9 cellular contexts compared by ENCODE assay signal in the genomic region with DNA sequence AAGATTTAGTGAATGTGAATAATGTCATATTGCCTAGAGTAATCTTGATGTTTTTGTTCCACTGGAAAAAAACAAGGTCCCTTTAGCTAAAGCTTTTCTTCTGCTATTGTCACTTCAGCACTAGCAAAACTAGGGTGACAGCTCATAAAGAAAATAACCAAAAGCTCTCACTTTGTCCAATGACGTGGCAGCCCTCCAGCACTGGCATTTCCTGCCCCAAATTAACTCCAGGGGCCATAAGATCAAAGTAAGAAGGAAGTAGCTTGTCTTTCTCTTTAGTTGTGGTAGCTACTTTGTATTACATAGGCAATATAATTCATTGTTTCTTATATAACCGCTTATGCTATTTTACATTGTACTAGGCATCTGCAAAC. TPM values are rescaled to one million over a fixed set of nuclear protein-coding genes. Genes with fewer than 3 reads are reported as not detected.
DNase-seq lines count a peak whose midpoint lies in the region; ATAC-seq and TF ChIP-seq lines count a peak whose summit lies in the region.
"Had no signal": no experiment of that assay in that cellular context is flagged by ENCODE, and none has a peak within 500 bp of the region (broad histone marks: within the 10 kb centered on the region; RNA-seq: fewer than 3 reads in every experiment).

No MANE protein-coding gene starts in this region.

- H3K9me3 Mint-ChIP-seq in activated T-helper 2 cell treated with anti-CD3 and anti-CD28 coated beads, Interferon-gamma antibody, Interleukin-2, Interleukin-4, amounts not matched to agents 10 μg/mL and 5 μg/mL and 100 μg/mL, durations not matched to agents 14 hours and 24 hours and 36 hours = no peaks in the 10 kb centered on the region

- TF ChIP-seq CTCF in Panc1 (IDR thresholded peaks at IDR 0.05) = no peak

- 38% methylated on average over 2 of the region's 2 CpGs for WGBS in right cardiac atrium

- H3K27ac ChIP-seq in Panc1 (ENCODE audit: low read length) (no peak overlapping the region), right cardiac atrium (ENCODE audit: low read length) (no peak overlapping the region)
- H3K27ac ChIP-seq: cardiac muscle cell had no signal

- CTCF ChIA-PET in Panc1 (lab: Charles Lee) = no interaction called here

- H3K27ac Mint-ChIP-seq in activated T-helper 2 cell treated with anti-CD3 and anti-CD28 coated beads, Interferon-gamma antibody, Interleukin-2, Interleukin-4, amounts not matched to agents 10 μg/mL and 5 μg/mL and 100 μg/mL, durations not matched to agents 14 hours and 24 hours and 36 hours = peak overlapping the region; percentile 93

- H3K27me3 ChIP-seq in Panc1 (ENCODE audit: control insufficient read depth, insufficient read depth, low read length) = no peaks in the 10 kb centered on the region
- H3K27me3 ChIP-seq in right cardiac atrium (ENCODE audit: control insufficient read depth, insufficient read depth) = no peaks in the 10 kb centered on the region
- H3K27me3 ChIP-seq: cardiac muscle cell had no signal

- POLR2A ChIA-PET in Panc1 (lab: Charles Lee) = no interaction called here

- intact Hi-C loops in Panc1 (cut with micrococcal nuclease; ENCODE audit: unreplicated experiment) (no loop called here), right cardiac atrium (cut with DNase I) (no loop called here)
- intact Hi-C loops in activated T-helper 2 cell treated with anti-CD3 and anti-CD28 coated beads, Interferon-gamma antibody, Interleukin-2, Interleukin-4, amounts not matched to agents 10 μg/mL and 5 μg/mL and 100 μg/mL, durations not matched to agents 14 hours and 24 hours and 36 hours (cut with micrococcal nuclease) = loop anchor here (1.0 to 5.0 kb wide), 8 partner anchors 25 to 419 kb away; no protein-coding TSS in a partner anchor

- H3K4me1 ChIP-seq in Panc1 (ENCODE audit: control insufficient read depth, insufficient read depth, low read length) = no peaks in the 10 kb centered on the region; the same call in 1 of the 2 replicates
- H3K4me1 ChIP-seq in right cardiac atrium (ENCODE audit: control insufficient read depth, insufficient read depth, low read length) = peaks cover 3% of the 10 kb centered on the region

- no TSS peak for BruUV-seq in Panc1 (replicated peaks; lab: Mats Ljungman, UMichigan)

- in situ Hi-C loops in Panc1 (cut with HindIII; ENCODE audit: low pct_unique_long_range_greater_than_20kb, low sequenced_read_pairs) = no loop called here

- H3K36me3 Mint-ChIP-seq in activated T-helper 2 cell treated with anti-CD3 and anti-CD28 coated beads, Interferon-gamma antibody, Interleukin-2, Interleukin-4, amounts not matched to agents 10 μg/mL and 5 μg/mL and 100 μg/mL, durations not matched to agents 14 hours and 24 hours and 36 hours (ENCODE audit: low read depth) = no peaks in the 10 kb centered on the region

- no peaks in the 10 kb centered on the region for H3K36me3 ChIP-seq in Panc1 (ENCODE audit: control insufficient read depth, insufficient read depth, low read length)
- H3K36me3 ChIP-seq: cardiac muscle cell had no signal

- H3K27me3 Mint-ChIP-seq in activated T-helper 2 cell treated with anti-CD3 and anti-CD28 coated beads, Interferon-gamma antibody, Interleukin-2, Interleukin-4, amounts not matched to agents 10 μg/mL and 5 μg/mL and 100 μg/mL, durations not matched to agents 14 hours and 24 hours and 36 hours (ENCODE audit: low read depth) = no peaks in the 10 kb centered on the region

- H3K4me1 Mint-ChIP-seq in activated T-helper 2 cell treated with anti-CD3 and anti-CD28 coated beads, Interferon-gamma antibody, Interleukin-2, Interleukin-4, amounts not matched to agents 10 μg/mL and 5 μg/mL and 100 μg/mL, durations not matched to agents 14 hours and 24 hours and 36 hours (ENCODE audit: low read depth) = peaks cover 32% of the 10 kb centered on the region

- H3K4me3 Mint-ChIP-seq in activated T-helper 2 cell treated with anti-CD3 and anti-CD28 coated beads, Interferon-gamma antibody, Interleukin-2, Interleukin-4, amounts not matched to agents 10 μg/mL and 5 μg/mL and 100 μg/mL, durations not matched to agents 14 hours and 24 hours and 36 hours (ENCODE audit: low read depth) = peak overlapping the region; percentile 57

- ATAC-seq in GM18870 (IDR thresholded peaks at IDR 0.05; ENCODE audit: unreplicated experiment) (peak; percentile 99), HG02943 (IDR thresholded peaks at IDR 0.05; ENCODE audit: low read depth, unreplicated experiment) (peak; percentile 95), Panc1 (peak; percentile 73), right cardiac atrium (peak; percentile 68 to 88)

- DNase-seq in Panc1 (ENCODE audit: low read depth, low spot score) (peak; percentile 76), right cardiac atrium (peak; percentile 69 to 82 (median 81)), NCI-H2107 (lab: John Stamatoyannopoulos, UW) (no peak), DMS153 (lab: John Stamatoyannopoulos, UW) (no peak)
- DNase-seq in activated T-helper 2 cell treated with anti-CD3 and anti-CD28 coated beads, Interferon-gamma antibody, Interleukin-2, Interleukin-4, amounts not matched to agents 10 μg/mL and 5 μg/mL and 100 μg/mL, durations not matched to agents 14 hours and 24 hours and 36 hours (ENCODE audit: low spot score) = peak; percentile 57
- peak; percentile 27 for DNase-seq in stimulated activated CD8-positive, alpha-beta memory T cell treated with anti-CD3 and anti-CD28 coated beads, Interleukin-12 subunit alpha, Interleukin-12 subunit beta, amount 100 ng/mL, for 4 hours (ENCODE audit: low read depth)

- H3K9me3 ChIP-seq in Panc1 (ENCODE audit: control insufficient read depth, insufficient read depth, low read depth, low read length) = no peaks in the 10 kb centered on the region
- no peaks in the 10 kb centered on the region for H3K9me3 ChIP-seq in right cardiac atrium (ENCODE audit: control insufficient read depth, low read length)

- no peak overlapping the region for H3K4me3 ChIP-seq in Panc1 (ENCODE audit: low read depth in 2 of 2, low read length in 2 of 2)
- H3K4me3 ChIP-seq in right cardiac atrium (ENCODE audit: low read length) = no peak overlapping the region
- H3K4me3 ChIP-seq: cardiac muscle cell had no signal

RNA-seq across cellular contexts. Expression of gene LRRN3, which starts 47.3 kb away (rescaled TPM):
- 0.15 TPM for total RNA-seq in Panc1 (2021; ENCODE audit: unreplicated experiment)
- polyA plus RNA-seq in Panc1 (2012; ENCODE audit: insufficient read length) = not detected
- 28.0 and 29.4 TPM in 2 replicates for total RNA-seq in activated T-helper 2 cell treated with anti-CD3 and anti-CD28 coated beads, Interferon-gamma antibody, Interleukin-2, Interleukin-4, amounts not matched to agents 10 μg/mL and 5 μg/mL and 100 μg/mL, durations not matched to agents 14 hours and 24 hours and 36 hours
- total RNA-seq in right cardiac atrium = 10 to 100 TPM; 15.3 to 44.8 (median 27.5) TPM
- polyA plus RNA-seq in right cardiac atrium = 25.1 TPM

Comparison
In these comparisons a context has a peak if more than half of its experiments do, and no peak if none do; other contexts are left out.
1. DNase-seq: peak in Panc1 (single experiment), activated T-helper 2 cell treated with anti-CD3 and anti-CD28 coated beads, Interferon-gamma antibody, Interleukin-2, Interleukin-4, amounts not matched to agents 10 μg/mL and 5 μg/mL and 100 μg/mL, durations not matched to agents 14 hours and 24 hours and 36 hours (single experiment), right cardiac atrium (3 of 3) and stimulated activated CD8-positive, alpha-beta memory T cell treated with anti-CD3 and anti-CD28 coated beads, Interleukin-12 subunit alpha, Interleukin-12 subunit beta, amount 100 ng/mL, for 4 hours (single experiment); none in NCI-H2107 (single experiment) and DMS153 (single experiment).
2. RNA of gene LRRN3, which starts 47.3 kb away (total RNA-seq): 15.3 to 44.8 TPM in right cardiac atrium and 28.0 to 29.4 TPM in activated T-helper 2 cell treated with anti-CD3 and anti-CD28 coated beads, Interferon-gamma antibody, Interleukin-2, Interleukin-4, amounts not matched to agents 10 μg/mL and 5 μg/mL and 100 μg/mL, durations not matched to agents 14 hours and 24 hours and 36 hours; 0.15 TPM in Panc1 (single experiment); every median in the first group is over 10 times any median in the second.
3. Peak in every context shown above with its lines, with median percentiles within 50 percentile points of each other: ATAC-seq.